In genomic region chr19:16575861-16576689, GRCh38 we compare ENCODE assay signal across 22 cellular contexts. TPM values are rescaled to one million over a fixed set of nuclear protein-coding genes. Genes with fewer than 3 reads are reported as not detected.
DNase-seq lines count a peak whose midpoint lies in the region; ATAC-seq and TF ChIP-seq lines count a peak whose summit lies in the region.
"Had no signal": no experiment of that assay in that cellular context is flagged by ENCODE, and none has a peak within 500 bp of the region (broad histone marks: within the 10 kb centered on the region; RNA-seq: fewer than 3 reads in every experiment).

No MANE protein-coding gene starts in this region.

- H3K9me3 ChIP-seq in psoas muscle, result no peaks in the 10 kb centered on the region
- H3K9me3 ChIP-seq: tibial nerve had no signal

- CTCF ChIA-PET in RWPE1 (lab: Yijun Ruan, JAX), result no interaction called here

- no peak for ATAC-seq in psoas muscle
- ATAC-seq in HG03442 (IDR thresholded peaks at IDR 0.05; ENCODE audit: unreplicated experiment), result no peak
- no peak for ATAC-seq in HG02588 (IDR thresholded peaks at IDR 0.05; ENCODE audit: unreplicated experiment)
- ATAC-seq in GM18858 (IDR thresholded peaks at IDR 0.05; ENCODE audit: unreplicated experiment), result no peak
- ATAC-seq: activated CD4-positive, alpha-beta T cell treated with anti-CD3 and anti-CD28 coated beads for 36 hours; sciatic nerve had no signal

- H3K27ac ChIP-seq in RWPE1 (peak overlapping the region; percentile 36), psoas muscle (peak overlapping the region; percentile 86)
- H3K27ac ChIP-seq: GM23248, tibial nerve had no signal

- peak; percentile 14 for TF ChIP-seq POLR2A in GM10847 (IDR thresholded peaks at IDR 0.05; ENCODE audit: extremely low read depth, insufficient read length)

- TF ChIP-seq CTCF in RWPE1 (conservative IDR thresholded peaks at IDR 0.05; ENCODE audit: low read depth) (no peak), psoas muscle (IDR thresholded peaks at IDR 0.05) (no peak)

- peaks cover 72% of the 10 kb centered on the region for H3K4me1 ChIP-seq in psoas muscle

- peaks cover 2 to 50% of the 10 kb centered on the region in 2 donors for H3K36me3 ChIP-seq in psoas muscle (ENCODE audit: insufficient read depth in 1 of 2, low read depth in 1 of 2)

- no peaks in the 10 kb centered on the region for H3K27me3 ChIP-seq in psoas muscle (ENCODE audit: insufficient read depth in 3 of 3, low read length in 2 of 3)
- H3K27me3 ChIP-seq: tibial nerve had no signal

- 77 to 82% (median 78%) methylated on average over 46 to 48 of the region's 48 CpGs for WGBS in psoas muscle, 3 donors

- DNase-seq in RWPE1 (ENCODE audit: low spot score) (no peak), islet precursor cell (peak; percentile 49), psoas muscle (no peak)
- DNase-seq: activated CD4-positive, alpha-beta T cell treated with anti-CD3 and anti-CD28 coated beads for 36 hours; activated CD8-positive, alpha-beta memory T cell treated with anti-CD3 and anti-CD28 coated beads for 24 hours; activated gamma-delta T cell; DMS79; erythroblast; GM23248; mesenchymal stem cell; NCI-H1930; NCI-H69; SHP77; stimulated activated CD4-positive, alpha-beta T cell treated with anti-CD3 and anti-CD28 coated beads, Interleukin-12 subunit alpha, Interleukin-12 subunit beta, amount 100 ng/mL, for 4 hours; stimulated activated CD4-positive, alpha-beta T cell treated with anti-CD3 and anti-CD28 coated beads, Interleukin-2, amount 100 ng/mL, for 48 hours; T-helper 2 cell had no signal

- H3K4me3 ChIP-seq in psoas muscle, result peak overlapping the region; percentile 95
- H3K4me3 ChIP-seq: GM23248, tibial nerve had no signal

- POLR2A ChIA-PET in RWPE1 (lab: Yijun Ruan, JAX; ENCODE audit: low non-redundant PET), result no interaction called here

- intact Hi-C loops in psoas muscle (cut with DNase I), result no loop called here

RNA-seq across cellular contexts. Expression of gene SLC35E1, which starts 3.9 kb away (rescaled TPM):
- total RNA-seq in psoas muscle, result 10 to 100 TPM; 25.6 to 40.7 (median 26.9) TPM
- 10 to 100 TPM; 17.1 to 42.1 (median 32.8) TPM for polyA plus RNA-seq in psoas muscle

RNA-seq across cellular contexts. Expression of gene CHERP, which starts 33.8 kb away (rescaled TPM):
- 10 to 100 TPM; 30.1 to 36.2 (median 33.5) TPM for total RNA-seq in psoas muscle
- polyA plus RNA-seq in psoas muscle, result 10 to 100 TPM; 17.0 to 28.1 (median 25.0) TPM

RNA-seq across cellular contexts. Expression of gene MED26, which starts 51.9 kb away (rescaled TPM):
- 1 to 10 TPM; 4.8 to 9.6 (median 5.5) TPM for total RNA-seq in psoas muscle
- polyA plus RNA-seq in psoas muscle, result 1 to 10 TPM; 5.1 to 8.7 (median 5.2) TPM
